In the genomic region with DNA sequence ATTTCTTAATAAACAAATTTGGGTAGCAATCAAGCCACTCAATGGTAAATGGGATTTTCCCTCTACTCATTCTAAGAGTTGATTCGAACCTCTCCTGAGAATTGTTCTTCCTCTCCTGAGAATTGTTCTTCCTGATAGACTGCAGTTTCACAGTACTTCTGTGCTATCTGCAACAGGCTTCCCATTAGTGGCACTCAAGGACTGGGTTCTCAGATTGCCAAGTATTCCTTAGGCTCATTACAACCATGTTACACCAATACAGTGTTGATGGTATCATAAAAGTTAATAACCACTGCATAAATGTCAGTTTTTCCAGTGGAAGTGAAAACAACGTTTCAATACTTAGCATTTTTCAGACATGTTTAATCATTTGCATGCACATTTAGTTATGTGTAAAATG, we compare ENCODE assay signal across 29 cellular contexts.
"Had no signal": no experiment of that assay in that cellular context is flagged by ENCODE, and none has a peak within 500 bp of the region (broad histone marks: within the 10 kb centered on the region; RNA-seq: fewer than 3 reads in every experiment).

No MANE protein-coding gene starts in this region.

- H3K9me3 ChIP-seq: ovary, psoas muscle, right lobe of liver, sigmoid colon, stomach, thoracic aorta, thyroid gland, tibial nerve, upper lobe of left lung, vagina had no signal

- H3K4me1 ChIP-seq: parathyroid adenoma, psoas muscle, right lobe of liver, sigmoid colon, stomach, thyroid gland, tibial nerve, upper lobe of left lung, vagina had no signal

- H2AFZ ChIP-seq: parathyroid adenoma had no signal

- H3K27ac Mint-ChIP-seq: naive B cell; naive thymus-derived CD8-positive, alpha-beta T cell; natural killer cell treated with Interleukin-12 subunit alpha and Interleukin-12 subunit beta and Interleukin-15 and Interleukin-18, amount 100 ng/mL, for 72 hours; nephron progenitor cell; progenitor cell of endocrine pancreas; stimulated activated effector memory CD8-positive, alpha-beta T cell treated with anti-CD3 and anti-CD28 coated beads, Interleukin-12 subunit alpha, Interleukin-12 subunit beta, amount 100 ng/mL, for 72 hours; stimulated activated naive CD8-positive, alpha-beta T cell treated with anti-CD3 and anti-CD28 coated beads, Interleukin-15, Interleukin-2, amounts not matched to agents 100 ng/mL and 50 ng/mL, for 24 hours had no signal

- H3K27me3 Mint-ChIP-seq: progenitor cell of endocrine pancreas; stimulated activated naive CD8-positive, alpha-beta T cell treated with anti-CD3 and anti-CD28 coated beads, Interleukin-15, Interleukin-2, amounts not matched to agents 100 ng/mL and 50 ng/mL, for 24 hours had no signal

- H3K4me3 Mint-ChIP-seq: naive B cell; naive thymus-derived CD8-positive, alpha-beta T cell; natural killer cell treated with Interleukin-12 subunit alpha and Interleukin-12 subunit beta and Interleukin-15 and Interleukin-18, amount 100 ng/mL, for 72 hours; nephron progenitor cell; neural crest cell; stimulated activated effector memory CD8-positive, alpha-beta T cell treated with anti-CD3 and anti-CD28 coated beads, Interleukin-12 subunit alpha, Interleukin-12 subunit beta, amount 100 ng/mL, for 72 hours; stimulated activated naive CD8-positive, alpha-beta T cell treated with anti-CD3 and anti-CD28 coated beads, Interleukin-15, Interleukin-2, amounts not matched to agents 100 ng/mL and 50 ng/mL, for 24 hours had no signal

- H3K9ac ChIP-seq: parathyroid adenoma had no signal

- H3K36me3 ChIP-seq: ovary, right lobe of liver, sigmoid colon, stomach, thoracic aorta, thyroid gland, tibial nerve, upper lobe of left lung, vagina had no signal

- H3K27me3 ChIP-seq: ovary, right lobe of liver, sigmoid colon, stomach, thyroid gland, tibial nerve, upper lobe of left lung, vagina had no signal

- H3K9me3 Mint-ChIP-seq: stimulated activated naive CD8-positive, alpha-beta T cell treated with anti-CD3 and anti-CD28 coated beads, Interleukin-15, Interleukin-2, amounts not matched to agents 100 ng/mL and 50 ng/mL, for 24 hours had no signal

- DNase-seq: naive B cell; naive thymus-derived CD8-positive, alpha-beta T cell; nephron progenitor cell; occipital lobe; ovary; posterior cingulate gyrus; psoas muscle; right cardiac atrium; right lobe of liver; sigmoid colon; small intestine; stimulated activated CD4-positive, alpha-beta T cell treated with anti-CD3 and anti-CD28 coated beads, Interleukin-15, amount 100 ng/mL, for 24 hours; stimulated activated CD4-positive, alpha-beta T cell treated with anti-CD3 and anti-CD28 coated beads, Interleukin-2, amount 100 ng/mL, for 24 hours; stimulated activated CD4-positive, alpha-beta T cell treated with anti-CD3 and anti-CD28 coated beads, Interleukin-2, amount 100 ng/mL, for 48 hours; stimulated activated CD4-positive, alpha-beta T cell treated with anti-CD3 and anti-CD28 coated beads, Interleukin-4, amount 100 ng/mL, for 24 hours; stimulated activated naive CD4-positive, alpha-beta T cell treated with Interleukin-2 at 50 U/mL for 16 hours; stomach; thyroid gland; trophoblast cell; upper lobe of left lung had no signal

- ATAC-seq: naive thymus-derived CD8-positive, alpha-beta T cell; natural killer cell treated with Interleukin-12 subunit alpha and Interleukin-12 subunit beta and Interleukin-15 and Interleukin-18, amount 100 ng/mL, for 72 hours; psoas muscle; right cardiac atrium; right lobe of liver; stimulated activated effector memory CD8-positive, alpha-beta T cell treated with anti-CD3 and anti-CD28 coated beads, Interleukin-12 subunit alpha, Interleukin-12 subunit beta, amount 100 ng/mL, for 72 hours had no signal

- H3K36me3 Mint-ChIP-seq: naive B cell; naive thymus-derived CD8-positive, alpha-beta T cell; natural killer cell treated with Interleukin-12 subunit alpha and Interleukin-12 subunit beta and Interleukin-15 and Interleukin-18, amount 100 ng/mL, for 72 hours; stimulated activated effector memory CD8-positive, alpha-beta T cell treated with anti-CD3 and anti-CD28 coated beads, Interleukin-12 subunit alpha, Interleukin-12 subunit beta, amount 100 ng/mL, for 72 hours had no signal

- H3K4me3 ChIP-seq: ovary, psoas muscle, right lobe of liver, sigmoid colon, stomach, thoracic aorta, thyroid gland, tibial nerve, upper lobe of left lung, vagina had no signal

- H3K4me1 Mint-ChIP-seq: naive B cell; naive thymus-derived CD8-positive, alpha-beta T cell; nephron progenitor cell; neural crest cell; stimulated activated effector memory CD8-positive, alpha-beta T cell treated with anti-CD3 and anti-CD28 coated beads, Interleukin-12 subunit alpha, Interleukin-12 subunit beta, amount 100 ng/mL, for 72 hours had no signal

- H3K27ac ChIP-seq: ovary, parathyroid adenoma, psoas muscle, right lobe of liver, sigmoid colon, stomach, thoracic aorta, thyroid gland, tibial nerve, upper lobe of left lung, vagina had no signal
